Comparison of ENCODE assay signal across 1 cellular context in the genomic region with DNA sequence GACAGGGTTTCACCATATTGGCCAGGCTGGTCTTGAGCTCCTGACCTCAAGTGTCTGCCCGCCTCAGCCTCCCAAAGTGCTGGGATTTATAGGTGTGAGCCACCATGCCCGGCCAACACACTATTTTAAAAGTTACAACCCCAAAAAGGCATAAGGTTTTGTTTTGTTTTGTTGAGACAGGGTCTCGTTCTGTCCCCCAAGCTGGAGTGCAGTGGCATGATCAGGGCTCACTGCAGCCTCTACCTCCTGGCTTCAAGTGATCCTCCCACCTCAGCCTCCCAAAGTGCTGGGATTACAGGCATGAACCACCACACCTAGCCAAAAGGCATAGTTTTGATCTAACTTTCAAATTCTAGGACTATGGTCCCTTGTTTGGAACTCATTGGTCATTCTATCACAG.
TF ChIP-seq lines count a peak whose summit lies in the region.

No MANE protein-coding gene starts in this region.

TF ChIP-seq in HepG2, 621 proteins besides CTCF, POLR2A, EP300 and RAD21:
- TF ChIP-seq, protein P1, sequence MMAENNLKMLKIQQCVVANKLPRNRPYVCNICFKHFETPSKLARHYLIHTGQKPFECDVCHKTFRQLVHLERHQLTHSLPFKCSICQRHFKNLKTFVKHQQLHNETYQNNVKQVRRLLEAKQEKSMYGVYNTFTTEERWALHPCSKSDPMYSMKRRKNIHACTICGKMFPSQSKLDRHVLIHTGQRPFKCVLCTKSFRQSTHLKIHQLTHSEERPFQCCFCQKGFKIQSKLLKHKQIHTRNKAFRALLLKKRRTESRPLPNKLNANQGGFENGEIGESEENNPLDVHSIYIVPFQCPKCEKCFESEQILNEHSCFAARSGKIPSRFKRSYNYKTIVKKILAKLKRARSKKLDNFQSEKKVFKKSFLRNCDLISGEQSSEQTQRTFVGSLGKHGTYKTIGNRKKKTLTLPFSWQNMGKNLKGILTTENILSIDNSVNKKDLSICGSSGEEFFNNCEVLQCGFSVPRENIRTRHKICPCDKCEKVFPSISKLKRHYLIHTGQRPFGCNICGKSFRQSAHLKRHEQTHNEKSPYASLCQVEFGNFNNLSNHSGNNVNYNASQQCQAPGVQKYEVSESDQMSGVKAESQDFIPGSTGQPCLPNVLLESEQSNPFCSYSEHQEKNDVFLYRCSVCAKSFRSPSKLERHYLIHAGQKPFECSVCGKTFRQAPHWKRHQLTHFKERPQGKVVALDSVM (CRISPR knock-in tag; IDR thresholded peaks at IDR 0.05) = peak; percentile 55; the same call in 1 of the 2 replicates
